ENCODE assay signal across 23 cellular contexts in the genomic region with DNA sequence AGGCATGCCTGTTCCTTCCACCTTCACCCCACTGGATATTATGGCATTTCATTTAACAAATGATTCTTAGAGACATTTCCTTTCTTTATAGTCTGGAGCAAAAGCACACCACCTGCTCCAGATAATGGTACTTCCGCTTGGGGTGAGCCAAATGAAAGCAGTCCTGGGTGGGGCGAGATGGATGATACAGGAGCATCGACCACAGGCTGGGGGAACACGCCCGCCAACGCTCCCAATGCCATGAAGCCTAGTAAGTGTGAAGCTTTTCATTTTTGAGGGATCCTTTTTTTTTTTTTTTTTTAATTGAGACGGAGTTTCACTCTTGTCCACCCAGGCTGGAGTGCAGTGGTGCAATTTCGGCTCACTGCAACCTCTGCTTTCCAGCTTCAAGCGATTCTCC.
"Had no signal": no experiment of that assay in that cellular context is flagged by ENCODE, and none has a peak within 500 bp of the region (broad histone marks: within the 10 kb centered on the region; RNA-seq: fewer than 3 reads in every experiment).

No MANE protein-coding gene starts in this region.

- H3K9me3 Mint-ChIP-seq: mesothelial cell of epicardium; naive B cell; natural killer cell; nephron progenitor cell; neural progenitor cell; stimulated activated effector memory CD8-positive, alpha-beta T cell treated with anti-CD3 and anti-CD28 coated beads, Interleukin-12 subunit alpha, Interleukin-12 subunit beta, amount 100 ng/mL, for 72 hours had no signal

- H3K27me3 Mint-ChIP-seq: naive B cell, progenitor cell of endocrine pancreas had no signal

- H3K4me3 Mint-ChIP-seq: mesothelial cell of epicardium; naive B cell; natural killer cell; nephron progenitor cell; neural progenitor cell; stimulated activated effector memory CD8-positive, alpha-beta T cell treated with anti-CD3 and anti-CD28 coated beads, Interleukin-12 subunit alpha, Interleukin-12 subunit beta, amount 100 ng/mL, for 72 hours had no signal

- H3K27ac Mint-ChIP-seq: mesothelial cell of epicardium; natural killer cell; nephron progenitor cell; neural progenitor cell; progenitor cell of endocrine pancreas; stimulated activated effector memory CD8-positive, alpha-beta T cell treated with anti-CD3 and anti-CD28 coated beads, Interleukin-12 subunit alpha, Interleukin-12 subunit beta, amount 100 ng/mL, for 72 hours had no signal

- DNase-seq: islet precursor cell; left ventricle myocardium inferior; mesendoderm; naive B cell; natural killer cell; nephron progenitor cell; occipital lobe; ovary; retina; stimulated activated CD4-positive, alpha-beta T cell treated with anti-CD3 and anti-CD28 coated beads, Interleukin-12 subunit alpha, Interleukin-12 subunit beta, amount 100 ng/mL, for 4 hours; stimulated activated CD4-positive, alpha-beta T cell treated with anti-CD3 and anti-CD28 coated beads, Interleukin-15, amount 100 ng/mL, for 24 hours; stimulated activated CD4-positive, alpha-beta T cell treated with anti-CD3 and anti-CD28 coated beads, Interleukin-4, amount 100 ng/mL, for 24 hours; stimulated activated naive CD4-positive, alpha-beta T cell treated with Interleukin-2 at 50 U/mL for 16 hours; stomach; testis; thyroid gland; transverse colon; upper lobe of left lung had no signal

- ATAC-seq: natural killer cell; right cardiac atrium; stimulated activated effector memory CD8-positive, alpha-beta T cell treated with anti-CD3 and anti-CD28 coated beads, Interleukin-12 subunit alpha, Interleukin-12 subunit beta, amount 100 ng/mL, for 72 hours had no signal
